28 cellular contexts compared by ENCODE assay signal in genomic region chr2:196360650-196361049, GRCh38.
DNase-seq lines count a peak whose midpoint lies in the region; ATAC-seq and TF ChIP-seq lines count a peak whose summit lies in the region.
"Had no signal": no experiment of that assay in that cellular context is flagged by ENCODE, and none has a peak within 500 bp of the region (broad histone marks: within the 10 kb centered on the region; RNA-seq: fewer than 3 reads in every experiment).

No MANE protein-coding gene starts in this region.

- intact Hi-C loops in heart right ventricle (cut with DNase I) = loop anchor here in 2 of 10 donors (5.0 kb wide), 2 partner anchors 47 to 72 kb away; no protein-coding TSS in a partner anchor
- intact Hi-C loops in Right ventricle myocardium inferior (cut with DNase I) = loop anchor here (5.0 kb wide), 1 partner anchor 42 kb away; no protein-coding TSS in a partner anchor
- intact Hi-C loops in MCF 10A (cut with micrococcal nuclease) = no loop called here

- no peaks in the 10 kb centered on the region for H3K36me3 ChIP-seq in heart right ventricle
- no peaks in the 10 kb centered on the region for H3K36me3 ChIP-seq in subcutaneous abdominal adipose tissue (ENCODE audit: control insufficient read depth in 5 of 5, insufficient read depth in 5 of 5, low read length in 5 of 5)
- H3K36me3 ChIP-seq: BE2C had no signal

- H3K27me3 ChIP-seq in heart right ventricle (no peaks in the 10 kb centered on the region), subcutaneous abdominal adipose tissue (ENCODE audit: control insufficient read depth in 5 of 5, insufficient read depth in 4 of 5, low read length in 5 of 5) (no peaks in the 10 kb centered on the region)
- H3K27me3 ChIP-seq: BE2C had no signal

- no peak overlapping the region for H3K4me3 Mint-ChIP-seq in MCF 10A (ENCODE audit: unreplicated experiment)
- H3K4me3 Mint-ChIP-seq: CD14-positive monocyte; CD8-positive, alpha-beta memory T cell had no signal

- H3K9me3 ChIP-seq in heart right ventricle (no peaks in the 10 kb centered on the region), subcutaneous abdominal adipose tissue (ENCODE audit: control insufficient read depth in 5 of 5, low read length in 5 of 5) (no peaks in the 10 kb centered on the region)
- H3K9me3 ChIP-seq: BE2C had no signal

- no TSS peak for BruUV-seq in MCF 10A (replicated peaks; lab: Mats Ljungman, UMichigan)

- peaks cover 3 to 53% (median 14%) of the 10 kb centered on the region in 9 donors for H3K4me1 ChIP-seq in heart right ventricle
- H3K4me1 ChIP-seq in subcutaneous abdominal adipose tissue (ENCODE audit: control insufficient read depth in 5 of 5, insufficient read depth in 5 of 5, low read length in 5 of 5) = peaks cover 0 to 36% (median 5%) of the 10 kb centered on the region in 5 donors
- H3K4me1 ChIP-seq: BE2C had no signal

- H3K36me3 Mint-ChIP-seq in MCF 10A (ENCODE audit: insufficient read depth, unreplicated experiment) = no peaks in the 10 kb centered on the region
- H3K36me3 Mint-ChIP-seq: CD14-positive monocyte; CD8-positive, alpha-beta memory T cell had no signal

- H3K4me3 ChIP-seq in heart right ventricle = peak overlapping the region in 9 of 10 donors; percentile 21 to 57 (median 42)
- H3K4me3 ChIP-seq in fibroblast of pulmonary artery (replicated peaks; ENCODE audit: low read depth, low read length) = peak overlapping the region; percentile 23
- peak overlapping the region in 3 of 5 donors; percentile 50 to 63 (median 59) for H3K4me3 ChIP-seq in subcutaneous abdominal adipose tissue (ENCODE audit: low read depth in 1 of 5, low read length in 5 of 5)
- H3K4me3 ChIP-seq: GM23248 had no signal

- H3K27ac Mint-ChIP-seq in MCF 10A (ENCODE audit: low read depth, unreplicated experiment) = no peak overlapping the region
- H3K27ac Mint-ChIP-seq: CD14-positive monocyte; CD8-positive, alpha-beta memory T cell had no signal

- POLR2A ChIA-PET in GM10248 (lab: Yijun Ruan, JAX) (no interaction called here), MCF 10A (lab: Yijun Ruan, JAX) (no interaction called here)

- ATAC-seq in heart right ventricle (no peak), Right ventricle myocardium inferior (no peak), GM18868 (IDR thresholded peaks at IDR 0.05; ENCODE audit: unreplicated experiment) (peak; percentile 58), HG03196 (IDR thresholded peaks at IDR 0.05; ENCODE audit: unreplicated experiment) (no peak)
- ATAC-seq: PC-3 had no signal

- H3K9ac ChIP-seq in subcutaneous abdominal adipose tissue (ENCODE audit: low read length in 5 of 5) = peak overlapping the region in 1 of 5 donors; percentile 42
- H3K9ac ChIP-seq: GM23248 had no signal

- H3K27me3 Mint-ChIP-seq in MCF 10A (ENCODE audit: insufficient read depth, unreplicated experiment) = no peaks in the 10 kb centered on the region

- TF ChIP-seq CTCF in heart right ventricle (IDR thresholded peaks at IDR 0.05) (no peak), fibroblast of pulmonary artery (IDR thresholded peaks at IDR 0.05; ENCODE audit: low read length, missing control alignments) (no peak), GM10248 (IDR thresholded peaks at IDR 0.05; ENCODE audit: control extremely low read depth, extremely low read depth, low read depth, missing control alignments) (no peak), MCF 10A (IDR thresholded peaks at IDR 0.05; ENCODE audit: unreplicated experiment) (no peak)

- DNase-seq in heart right ventricle = no peak
- no peak for DNase-seq in Right ventricle myocardium inferior (ENCODE audit: missing footprints)
- no peak for DNase-seq in fibroblast of pulmonary artery (ENCODE audit: low read depth)
- no peak for DNase-seq in GM10248 (ENCODE audit: extremely low spot score)
- no peak for DNase-seq in MCF 10A (ENCODE audit: unreplicated experiment)
- DNase-seq: 8988T; ACHN; BE2C; Calu3; CD8-positive, alpha-beta memory T cell; DMS79 treated with DMSO at 0.1 percent for 48 hours; GF-D8; GM23248; H7; Kasumi-1; MV-4-11; NCI-H1105; NCI-H1436 treated with DMSO at 0.1 percent for 48 hours; NCI-H187 treated with DMSO at 0.1 percent for 48 hours; NCI-H446; NCI-H524 treated with DMSO at 0.1 percent for 48 hours; NCI-H774; NK-92 treated with Interleukin-12 subunit alpha and Interleukin-12 subunit beta, amount 100 ng/mL, for 24 hours; PC-3 had no signal

- no peaks in the 10 kb centered on the region for H3K9me3 Mint-ChIP-seq in MCF 10A (ENCODE audit: unreplicated experiment)
- H3K9me3 Mint-ChIP-seq: CD8-positive, alpha-beta memory T cell had no signal

- CTCF ChIA-PET in GM10248 (lab: Yijun Ruan, JAX) = interaction anchor here (1.3 to 1.7 kb wide), 4 partner anchors 11 to 282 kb away, joined by 3 to 4 read pairs (median 4); no protein-coding TSS in a partner anchor
- CTCF ChIA-PET in MCF 10A (lab: Yijun Ruan, JAX) = interaction anchor here (0.9 to 1.1 kb wide), 3 partner anchors 94 to 292 kb away, joined by 3 to 4 read pairs (median 4); partner anchors contain the start of gene DNAH7

- peaks cover 5% of the 10 kb centered on the region for H3K4me1 Mint-ChIP-seq in MCF 10A (ENCODE audit: insufficient read depth, unreplicated experiment)
- H3K4me1 Mint-ChIP-seq: CD8-positive, alpha-beta memory T cell had no signal

- H3K27ac ChIP-seq in heart right ventricle = peak overlapping the region in 9 of 10 donors; percentile 11 to 74 (median 53)
- H3K27ac ChIP-seq in subcutaneous abdominal adipose tissue (ENCODE audit: low read depth, low read length) = peak overlapping the region; percentile 12
- H3K27ac ChIP-seq: GM23248 had no signal
